Comparison of ENCODE assay signal across 8 cellular contexts in genomic region chr18:79797518-79798345, GRCh38. TPM values are rescaled to one million over a fixed set of nuclear protein-coding genes. Genes with fewer than 3 reads are reported as not detected.
DNase-seq lines count a peak whose midpoint lies in the region; ATAC-seq, FAIRE-seq and TF ChIP-seq lines count a peak whose summit lies in the region.

Gene KCNG2 (plus strand): TSS chr18:79797938. CDS start chr18:79863668, 65,730 bp downstream.

- intact Hi-C loops in sigmoid colon (cut with DNase I), result no loop called here

- no peaks in the 10 kb centered on the region for H3K9me3 ChIP-seq in sigmoid colon

- WGBS in sigmoid colon, 2 donors, result 5% methylated on average over 92 of the region's 92 CpGs

- H3K27me3 ChIP-seq in sigmoid colon, result peaks cover 12 to 64% (median 34%) of the 10 kb centered on the region in 3 donors

- FAIRE-seq in frontal cortex (lab: Jason Lieb, UNC), result no peak

- no peaks in the 10 kb centered on the region for H3K36me3 ChIP-seq in sigmoid colon

- no peak for TF ChIP-seq EP300 in sigmoid colon (IDR thresholded peaks at IDR 0.05)

- no peak for TF ChIP-seq POLR2A in sigmoid colon (IDR thresholded peaks at IDR 0.05)

- DNase-seq in activated CD8-positive, alpha-beta memory T cell treated with anti-CD3 and anti-CD28 coated beads for 24 hours, result peak; percentile 63
- no peak for DNase-seq in activated CD8-positive, alpha-beta memory T cell treated with anti-CD3 and anti-CD28 coated beads, Interleukin-2, amount 50 U/mL, for 48 hours
- DNase-seq in frontal cortex (ENCODE audit: low spot score in 2 of 2) (peak; percentile 68 to 70), sigmoid colon (peak; percentile 44), omental fat pad (ENCODE audit: low spot score) (no peak), T-helper 9 cell (no peak)

- H3K27ac ChIP-seq in VCaP, result no peak within 1 kb of the TSS
- H3K27ac ChIP-seq in sigmoid colon, result no peak within 1 kb of the TSS

- peak within 1 kb of the TSS in 3 of 4 donors; percentile 20 to 41 (median 39) for H3K4me3 ChIP-seq in sigmoid colon

- ATAC-seq in omental fat pad (ENCODE audit: low FRiP score) (no peak), HG03520 (IDR thresholded peaks at IDR 0.05; ENCODE audit: unreplicated experiment) (no peak)

- TF ChIP-seq CTCF in VCaP (conservative IDR thresholded peaks at IDR 0.05) (peak; percentile 30), sigmoid colon (IDR thresholded peaks at IDR 0.05) (no peak), omental fat pad (IDR thresholded peaks at IDR 0.05) (no peak)

- peaks cover 0 to 20% (median 19%) of the 10 kb centered on the region in 4 donors for H3K4me1 ChIP-seq in sigmoid colon

RNA-seq across cellular contexts. Expression of gene KCNG2, which starts in this region (rescaled TPM):
- total RNA-seq in frontal cortex (under 0.01 TPM), sigmoid colon (under 1 TPM in 1 of 4 donors, not detected in 3; 0.41 TPM), omental fat pad (1 to 10 TPM in 1 of 4 donors, under 1 TPM in 2, not detected in 1; 0.75 to 2.4 (median 0.96) TPM)
- polyA plus RNA-seq in sigmoid colon, result under 1 TPM in 1 of 3 donors, not detected in 2; 0.15 TPM

Comparison
In these comparisons a context has a peak if more than half of its experiments do, and no peak if none do; other contexts are left out.
1. Peak in DNase-seq in frontal cortex; RNA of the gene not detected or under 1 TPM.
2. Peak in DNase-seq and H3K4me3 ChIP-seq in sigmoid colon; RNA of the gene not detected or under 1 TPM.